ENCODE assay signal across 1 cellular context in genomic region chr15:65888998-65889397, GRCh38.
TF ChIP-seq lines count a peak whose summit lies in the region.

No MANE protein-coding gene starts in this region.

TF ChIP-seq in GM12878, 131 proteins besides CTCF, POLR2A, EP300 and RAD21:
- TF ChIP-seq CBX5 (IDR thresholded peaks at IDR 0.05; ENCODE audit: low read depth) (no peak), ZNF217 (IDR thresholded peaks at IDR 0.05) (no peak), GATAD2B (conservative IDR thresholded peaks at IDR 0.05; ENCODE audit: low read depth) (no peak), SREBF1 (IDR thresholded peaks at IDR 0.05; ENCODE audit: low read length) (no peak), SREBF2 (IDR thresholded peaks at IDR 0.05; ENCODE audit: low read length) (no peak), ZNF622 (IDR thresholded peaks at IDR 0.05) (no peak), BCL11A (IDR thresholded peaks at IDR 0.05; ENCODE audit: low read depth, low read length) (no peak), CBFB (IDR thresholded peaks at IDR 0.05; ENCODE audit: low read depth) (no peak), NR2F1 (conservative IDR thresholded peaks at IDR 0.05) (no peak), YY1 (IDR thresholded peaks at IDR 0.05; ENCODE audit: low read depth, low read length) (no peak), EED (IDR thresholded peaks at IDR 0.05; ENCODE audit: low read depth) (no peak), CHD1 (IDR thresholded peaks at IDR 0.05; ENCODE audit: low read depth, low read length) (no peak), HCFC1 (IDR thresholded peaks at IDR 0.05; ENCODE audit: low read length) (no peak), HSF1 (IDR thresholded peaks at IDR 0.05; ENCODE audit: low read depth, low read length) (no peak), CEBPB (IDR thresholded peaks at IDR 0.05; ENCODE audit: borderline replicate concordance in 1 of 2, low read depth in 2 of 2, low read length in 2 of 2) (no peak), CHD4 (IDR thresholded peaks at IDR 0.05) (no peak), ZNF274 (IDR thresholded peaks at IDR 0.05; ENCODE audit: insufficient read depth, insufficient read length) (no peak), KAT2A (conservative IDR thresholded peaks at IDR 0.05; ENCODE audit: control insufficient read depth, low read depth, low read length) (no peak)
